ENCODE assay signal across 10 cellular contexts in the genomic region with DNA sequence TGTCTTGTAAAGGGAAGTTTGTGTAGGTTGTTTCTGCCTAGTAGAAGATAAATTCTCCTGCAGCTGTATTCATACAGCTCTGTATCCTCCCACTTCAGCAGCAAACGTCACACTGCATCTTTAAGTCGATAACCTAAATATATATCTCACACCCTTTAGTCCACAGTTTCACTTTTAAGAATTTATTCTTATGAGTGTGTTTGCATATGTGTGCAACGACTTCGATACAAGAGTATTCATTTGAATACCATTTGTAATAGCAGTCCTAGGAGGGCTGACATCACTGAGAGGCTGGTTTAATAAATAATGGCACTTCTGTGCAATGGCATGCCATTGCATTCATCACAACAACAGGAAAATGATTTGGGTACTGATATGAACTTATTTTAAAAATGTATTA.
DNase-seq lines count a peak whose midpoint lies in the region; ATAC-seq lines count a peak whose summit lies in the region.
"Had no signal": no experiment of that assay in that cellular context is flagged by ENCODE, and none has a peak within 500 bp of the region (broad histone marks: within the 10 kb centered on the region; RNA-seq: fewer than 3 reads in every experiment).

No MANE protein-coding gene starts in this region.

- H3K27ac Mint-ChIP-seq in central memory CD8-positive, alpha-beta T cell (ENCODE audit: low read depth): peak overlapping the region; percentile 16

- ATAC-seq in GM18858 (IDR thresholded peaks at IDR 0.05; ENCODE audit: unreplicated experiment) (peak; percentile 84), GM21447 (IDR thresholded peaks at IDR 0.05; ENCODE audit: unreplicated experiment) (peak; percentile 52), HG03108 (IDR thresholded peaks at IDR 0.05; ENCODE audit: unreplicated experiment) (peak; percentile 49), esophagus mucosa (no peak)
- ATAC-seq in central memory CD8-positive, alpha-beta T cell (replicated peaks; ENCODE audit: extremely low read depth, poor library complexity, severe bottlenecking): no peak

- H3K27me3 Mint-ChIP-seq in central memory CD8-positive, alpha-beta T cell: no peaks in the 10 kb centered on the region

- H3K4me3 Mint-ChIP-seq in central memory CD8-positive, alpha-beta T cell: no peak overlapping the region

- no peaks in the 10 kb centered on the region for H3K36me3 Mint-ChIP-seq in central memory CD8-positive, alpha-beta T cell (ENCODE audit: insufficient read depth)

- no peak for DNase-seq in central memory CD8-positive, alpha-beta T cell (ENCODE audit: low spot score in 2 of 2)
- DNase-seq in hepatic stellate cell (ENCODE audit: low spot score) (no peak), substantia nigra (lab: John Stamatoyannopoulos, UW) (no peak), epidermal melanocyte (ENCODE audit: insufficient read length, low spot score) (no peak)
- DNase-seq: Calu3 had no signal

- no peaks in the 10 kb centered on the region for H3K4me1 Mint-ChIP-seq in central memory CD8-positive, alpha-beta T cell

- H3K27ac ChIP-seq in substantia nigra (ENCODE audit: low read depth, low read length, poor library complexity, severe bottlenecking): no peak overlapping the region
- H3K27ac ChIP-seq: SJSA1 had no signal

- H3K9me3 Mint-ChIP-seq in central memory CD8-positive, alpha-beta T cell: no peaks in the 10 kb centered on the region

Comparison
In these comparisons a context has a peak if more than half of its experiments do, and no peak if none do; other contexts are left out.
1. ATAC-seq: peak in GM18858 (single experiment), GM21447 (single experiment) and HG03108 (single experiment); none in central memory CD8-positive, alpha-beta T cell (single experiment) and esophagus mucosa (single experiment).